8 cellular contexts compared by ENCODE assay signal in genomic region chr22:35839811-35840739, GRCh38.
DNase-seq lines count a peak whose midpoint lies in the region; TF ChIP-seq lines count a peak whose summit lies in the region.

No MANE protein-coding gene starts in this region.

- no peaks in the 10 kb centered on the region for H3K9me3 ChIP-seq in SJSA1 (replicated peaks)
- H3K9me3 ChIP-seq in esophagus (ENCODE audit: control insufficient read depth in 2 of 2, insufficient read depth in 1 of 2, low read depth in 1 of 2, low read length in 1 of 2), result no peaks in the 10 kb centered on the region

- H3K36me3 Mint-ChIP-seq in mesothelial cell of epicardium (no peaks in the 10 kb centered on the region), immature natural killer cell (no peaks in the 10 kb centered on the region)

- peaks cover 54% of the 10 kb centered on the region for H3K4me1 Mint-ChIP-seq in mesothelial cell of epicardium
- H3K4me1 Mint-ChIP-seq in immature natural killer cell, result no peaks in the 10 kb centered on the region

- H3K4me1 ChIP-seq in SJSA1 (replicated peaks), result peaks cover 36% of the 10 kb centered on the region
- no peaks in the 10 kb centered on the region for H3K4me1 ChIP-seq in esophagus (ENCODE audit: control insufficient read depth in 2 of 2, insufficient read depth in 2 of 2, low read length in 1 of 2)
- H3K4me1 ChIP-seq in urinary bladder (ENCODE audit: insufficient read depth), result no peaks in the 10 kb centered on the region

- H3K27me3 ChIP-seq in SJSA1 (replicated peaks) (no peaks in the 10 kb centered on the region), esophagus (ENCODE audit: control insufficient read depth in 1 of 2, insufficient read depth in 2 of 2, low read length in 2 of 2) (no peaks in the 10 kb centered on the region)

- H3K27me3 Mint-ChIP-seq in mesothelial cell of epicardium (ENCODE audit: low read depth) (no peaks in the 10 kb centered on the region), immature natural killer cell (ENCODE audit: low read depth in 3 of 3) (peaks cover 3 to 14% (median 5%) of the 10 kb centered on the region in 3 donors)

- H3K27ac Mint-ChIP-seq in mesothelial cell of epicardium, result peak overlapping the region; percentile 95
- no peak overlapping the region for H3K27ac Mint-ChIP-seq in immature natural killer cell

- H3K4me3 Mint-ChIP-seq in mesothelial cell of epicardium (peak overlapping the region; percentile 95), immature natural killer cell (no peak overlapping the region)

- DNase-seq in DMS114 treated with DMSO at 0.1 percent for 48 hours (lab: John Stamatoyannopoulos, UW; ENCODE audit: unreplicated experiment) (peak; percentile 31), NCI-H1048 (lab: John Stamatoyannopoulos, UW) (peak; percentile 80), SJSA1 (ENCODE audit: low read depth in 1 of 2, low spot score in 2 of 2) (peak; percentile 90 to 94), mesothelial cell of epicardium (ENCODE audit: low spot score in 2 of 2, unreplicated experiment in 2 of 2) (peak; percentile 62 to 75), immature natural killer cell (no peak)
- no peak for DNase-seq in stimulated activated naive CD4-positive, alpha-beta T cell treated with Interleukin-2 at 50 U/mL for 16 hours (lab: John Stamatoyannopoulos, UW)

- H3K4me3 ChIP-seq in SJSA1 (peak overlapping the region; percentile 46), esophagus (ENCODE audit: low read depth in 1 of 2, low read length in 2 of 2) (peak overlapping the region; percentile 42 to 68), urinary bladder (ENCODE audit: low read depth, low read length) (peak overlapping the region; percentile 51)

- H3K9me3 Mint-ChIP-seq in mesothelial cell of epicardium (no peaks in the 10 kb centered on the region), immature natural killer cell (no peaks in the 10 kb centered on the region)

- H3K27ac ChIP-seq in SJSA1 (peak overlapping the region; percentile 40), esophagus (ENCODE audit: low read depth in 2 of 2, low read length in 1 of 2) (peak overlapping the region; percentile 83 to 84), urinary bladder (ENCODE audit: low read depth) (peak overlapping the region; percentile 45)

- WGBS in esophagus, 2 donors, result 8 to 10% methylated on average over 14 of the region's 14 CpGs
- 6% methylated on average over 14 of the region's 14 CpGs for WGBS in urinary bladder

- no peaks in the 10 kb centered on the region for H3K36me3 ChIP-seq in SJSA1
- H3K36me3 ChIP-seq in esophagus (ENCODE audit: control insufficient read depth in 2 of 2, insufficient read depth in 2 of 2, low read length in 1 of 2), result no peaks in the 10 kb centered on the region
- no peaks in the 10 kb centered on the region for H3K36me3 ChIP-seq in urinary bladder (ENCODE audit: insufficient read depth)

- TF ChIP-seq CTCF in mesothelial cell of epicardium (IDR thresholded peaks at IDR 0.05; ENCODE audit: unreplicated experiment), result no peak

Comparison
In these comparisons a context has a peak if more than half of its experiments do, and no peak if none do; other contexts are left out.
1. DNase-seq: peak in DMS114 treated with DMSO at 0.1 percent for 48 hours (single experiment), NCI-H1048 (single experiment), SJSA1 (2 of 2) and mesothelial cell of epicardium (2 of 2); none in immature natural killer cell (0 of 3) and stimulated activated naive CD4-positive, alpha-beta T cell treated with Interleukin-2 at 50 U/mL for 16 hours (single experiment).
2. Peak in every context shown above with its lines, with median percentiles within 50 percentile points of each other: H3K27ac ChIP-seq and H3K4me3 ChIP-seq.